Comparison of ENCODE assay signal across 28 cellular contexts in the genomic region with DNA sequence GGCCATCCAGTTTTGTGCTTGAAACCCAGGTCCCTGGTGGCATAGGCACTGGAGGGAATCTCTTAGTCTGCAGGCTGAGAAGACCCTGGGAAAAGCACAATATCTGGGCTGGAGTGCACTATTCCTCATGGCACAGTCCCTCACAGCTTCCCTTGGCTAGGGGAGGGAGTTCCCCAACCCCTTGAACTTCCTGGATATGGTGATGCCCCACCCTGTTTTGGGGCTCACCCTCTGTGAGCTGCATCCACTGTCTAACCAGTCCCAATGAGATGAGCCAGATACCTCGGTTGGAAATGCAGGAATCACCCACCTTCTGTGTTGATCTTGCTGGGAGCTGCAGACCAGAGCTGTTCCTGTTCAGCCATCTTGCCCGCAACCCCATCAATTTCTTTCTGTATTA.
"Had no signal": no experiment of that assay in that cellular context is flagged by ENCODE, and none has a peak within 500 bp of the region (broad histone marks: within the 10 kb centered on the region; RNA-seq: fewer than 3 reads in every experiment).

No MANE protein-coding gene starts in this region.

- ATAC-seq: mucosa of descending colon; naive thymus-derived CD4-positive, alpha-beta T cell; natural killer cell treated with Interleukin-12 subunit alpha and Interleukin-12 subunit beta and Interleukin-15 and Interleukin-18, amount 100 ng/mL, for 72 hours; pancreas; right cardiac atrium; sciatic nerve; stimulated activated naive B cell treated with anti-CD40 and anti-IgM and Interleukin-4, amounts not matched to agents 10 μg/mL and 1 μg/mL and 100 μg/mL, for 72 hours; stimulated activated naive CD8-positive, alpha-beta T cell treated with anti-CD3 and anti-CD28 coated beads, Interleukin-15, Interleukin-2, amounts not matched to agents 100 U/mL and 50 U/mL, for 24 hours; upper lobe of right lung had no signal

- H3K79me2 ChIP-seq: hepatocyte had no signal

- H3K4me2 ChIP-seq: hepatocyte had no signal

- DNase-seq: islet precursor cell; left ventricle myocardium inferior; midbrain; mucosa of descending colon; naive thymus-derived CD4-positive, alpha-beta T cell; nucleus accumbens; pancreas; posterior cingulate gyrus; retina; right cardiac atrium; stimulated activated CD4-positive, alpha-beta T cell treated with anti-CD3 and anti-CD28 coated beads, Interleukin-12 subunit alpha, Interleukin-12 subunit beta, amount 100 ng/mL, for 4 hours; stimulated activated CD4-positive, alpha-beta T cell treated with anti-CD3 and anti-CD28 coated beads, Interleukin-15, amount 100 ng/mL, for 24 hours; stimulated activated CD4-positive, alpha-beta T cell treated with anti-CD3 and anti-CD28 coated beads, Interleukin-2, amount 100 ng/mL, for 24 hours; stimulated activated CD4-positive, alpha-beta T cell treated with anti-CD3 and anti-CD28 coated beads, Interleukin-4, amount 100 ng/mL, for 1 hour; stimulated activated naive B cell treated with anti-CD40 and anti-IgM and Interleukin-4, amounts not matched to agents 10 μg/mL and 1 μg/mL and 100 μg/mL, for 72 hours; stimulated activated naive CD8-positive, alpha-beta T cell treated with anti-CD3 and anti-CD28 coated beads, Interleukin-15, Interleukin-2, amounts not matched to agents 100 U/mL and 50 U/mL, for 24 hours; tibial artery; trophoblast cell; upper lobe of right lung had no signal

- H3K36me3 ChIP-seq: left ventricle myocardium inferior, pancreas, prostate gland, suprapubic skin, thoracic aorta, tibial artery, upper lobe of right lung had no signal

- H3K4me1 ChIP-seq: left ventricle myocardium inferior, pancreas, prostate gland, suprapubic skin, tibial artery, upper lobe of right lung had no signal

- H3K4me3 ChIP-seq: hepatocyte, left ventricle myocardium inferior, lung, mucosa of descending colon, pancreas, prostate gland, skin epidermis, suprapubic skin, thoracic aorta, tibial artery, upper lobe of right lung had no signal

- H3K4me3 Mint-ChIP-seq: memory B cell; naive thymus-derived CD4-positive, alpha-beta T cell; natural killer cell treated with Interleukin-12 subunit alpha and Interleukin-12 subunit beta and Interleukin-15 and Interleukin-18, amount 100 ng/mL, for 72 hours; stimulated activated naive B cell treated with anti-CD40 and anti-IgM and Interleukin-4, amounts not matched to agents 10 μg/mL and 1 μg/mL and 100 μg/mL, for 72 hours had no signal

- H2AFZ ChIP-seq: hepatocyte had no signal

- H3K4me1 Mint-ChIP-seq: memory B cell; stimulated activated naive B cell treated with anti-CD40 and anti-IgM and Interleukin-4, amounts not matched to agents 10 μg/mL and 1 μg/mL and 100 μg/mL, for 72 hours had no signal

- H3K27ac ChIP-seq: hepatocyte, left ventricle myocardium inferior, pancreas, prostate gland, skin epidermis, suprapubic skin, thoracic aorta, tibial artery, upper lobe of right lung had no signal

- H3K27me3 ChIP-seq: hepatocyte, pancreas, suprapubic skin, tibial artery, upper lobe of right lung had no signal

- H3K27ac Mint-ChIP-seq: memory B cell; naive thymus-derived CD4-positive, alpha-beta T cell; natural killer cell treated with Interleukin-12 subunit alpha and Interleukin-12 subunit beta and Interleukin-15 and Interleukin-18, amount 100 ng/mL, for 72 hours; stimulated activated naive B cell treated with anti-CD40 and anti-IgM and Interleukin-4, amounts not matched to agents 10 μg/mL and 1 μg/mL and 100 μg/mL, for 72 hours had no signal
